Comparison of ENCODE assay signal across 24 cellular contexts in the genomic region with DNA sequence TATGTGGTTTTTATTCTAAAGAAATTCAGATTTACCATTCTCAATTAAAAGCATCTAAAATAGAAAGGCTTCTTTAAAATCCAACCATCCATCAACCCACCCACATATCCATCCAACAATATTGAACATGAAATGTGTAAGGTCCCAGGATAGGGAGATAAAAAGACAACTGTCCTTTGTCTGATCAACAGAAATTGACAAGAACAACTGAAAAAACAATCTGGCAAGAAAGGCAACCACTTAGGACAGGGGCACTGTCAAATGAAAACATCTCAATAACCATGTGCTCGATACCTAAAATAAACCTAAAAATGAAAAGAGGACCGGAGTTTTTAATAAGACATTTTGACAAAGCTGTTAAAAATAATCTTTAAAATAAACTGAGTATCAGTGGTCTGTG.
"Had no signal": no experiment of that assay in that cellular context is flagged by ENCODE, and none has a peak within 500 bp of the region (broad histone marks: within the 10 kb centered on the region; RNA-seq: fewer than 3 reads in every experiment).

No MANE protein-coding gene starts in this region.

- DNase-seq: colonic mucosa; cortex of kidney; dermis blood vessel endothelial cell; dorsolateral prefrontal cortex; effector CD4-positive, alpha-beta T cell; effector CD8-positive, alpha-beta T cell; effector memory CD4-positive, alpha-beta T cell; effector memory CD8-positive, alpha-beta T cell; endodermal cell; erythroblast; esophagus squamous epithelium; foreskin fibroblast; foreskin keratinocyte; foreskin melanocyte; gastrocnemius medialis; glutamatergic neuron; head of caudate nucleus; heart left ventricle; heart right ventricle had no signal

- H3K4me1 ChIP-seq: colonic mucosa, esophagus muscularis mucosa, esophagus squamous epithelium, foreskin keratinocyte, gastroesophageal sphincter had no signal

- H3K36me3 ChIP-seq: colonic mucosa, esophagus muscularis mucosa, gastrocnemius medialis, heart left ventricle had no signal

- H3K27ac ChIP-seq: colonic mucosa, coronary artery, dorsolateral prefrontal cortex, epithelial cell of prostate, esophagus muscularis mucosa, esophagus squamous epithelium, foreskin keratinocyte, gastrocnemius medialis, gastroesophageal sphincter, heart left ventricle, heart right ventricle had no signal

- ATAC-seq: effector memory CD8-positive, alpha-beta T cell; esophagus mucosa; foreskin keratinocyte; gastrocnemius medialis; gastroesophageal sphincter; heart left ventricle; heart right ventricle had no signal

- H3K4me3 ChIP-seq: colonic mucosa, coronary artery, dorsolateral prefrontal cortex, esophagus muscularis mucosa, esophagus squamous epithelium, gastrocnemius medialis, gastroesophageal sphincter, heart left ventricle, heart right ventricle had no signal

- H3K9me3 ChIP-seq: colonic mucosa, esophagus muscularis mucosa, esophagus squamous epithelium, gastrocnemius medialis, gastroesophageal sphincter had no signal

- H3K27me3 ChIP-seq: colonic mucosa, dorsolateral prefrontal cortex, esophagus muscularis mucosa, esophagus squamous epithelium, foreskin keratinocyte, gastrocnemius medialis, gastroesophageal sphincter, heart left ventricle, heart right ventricle had no signal
